Comparison of ENCODE assay signal across 8 cellular contexts in the genomic region with DNA sequence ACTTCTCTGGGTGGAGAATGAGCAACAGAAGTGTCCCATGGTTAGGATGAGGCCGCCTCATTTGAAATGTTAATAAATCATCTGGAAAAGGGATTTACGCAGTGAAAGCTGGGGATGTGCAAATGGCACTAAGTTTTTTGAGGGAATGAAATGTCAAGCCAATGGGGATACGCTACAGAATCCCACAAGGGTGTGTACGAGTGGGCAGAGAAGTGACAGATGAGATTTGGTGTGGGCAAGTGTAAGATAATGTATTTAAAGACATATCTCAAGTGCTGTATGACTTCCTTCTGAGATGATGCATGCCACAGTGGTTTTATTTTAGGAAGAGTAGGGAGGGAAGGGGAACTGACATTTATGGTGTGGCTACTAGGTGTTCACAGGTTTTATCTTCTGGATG.
"Had no signal": no experiment of that assay in that cellular context is flagged by ENCODE, and none has a peak within 500 bp of the region (broad histone marks: within the 10 kb centered on the region; RNA-seq: fewer than 3 reads in every experiment).

No MANE protein-coding gene starts in this region.

- H3K27ac ChIP-seq: GM23248, HL-60 had no signal

- ATAC-seq: HCT116, HepG2 had no signal

- DNase-seq: GM23248, GOT3, H7, HFFc6, KBM-7 had no signal
